Comparison of ENCODE assay signal across 18 cellular contexts in the genomic region with DNA sequence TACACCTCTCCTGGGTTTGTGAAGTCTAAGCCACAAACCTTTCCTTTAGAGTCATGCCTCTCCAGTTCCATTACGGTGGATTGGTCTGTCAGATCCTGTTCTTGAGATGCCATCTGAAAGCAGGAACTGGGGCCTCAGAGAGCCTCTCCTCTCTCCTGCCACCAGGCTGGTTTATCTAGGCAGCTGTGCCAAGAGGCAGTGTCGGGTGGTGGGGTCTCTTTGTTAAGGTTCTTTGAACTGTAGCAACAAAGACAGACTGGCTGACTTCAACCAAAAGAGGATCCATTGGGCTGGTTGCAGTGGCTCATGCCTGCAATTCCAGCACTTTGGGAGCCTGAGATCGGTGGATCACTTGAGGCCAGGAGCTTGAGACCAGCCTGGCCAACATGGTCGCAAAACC.
DNase-seq lines count a peak whose midpoint lies in the region; ATAC-seq and TF ChIP-seq lines count a peak whose summit lies in the region.
"Had no signal": no experiment of that assay in that cellular context is flagged by ENCODE, and none has a peak within 500 bp of the region (broad histone marks: within the 10 kb centered on the region; RNA-seq: fewer than 3 reads in every experiment).

No MANE protein-coding gene starts in this region.

- H3K9me3 ChIP-seq in SK-N-SH (no peaks in the 10 kb centered on the region), transverse colon (no peaks in the 10 kb centered on the region)
- H3K9me3 ChIP-seq: BLaER1 treated with 17β-estradiol and CSF1 and Interleukin-3, amounts not matched to agents 10 nM and 100 nM; SJCRH30 had no signal

- H3K27me3 Mint-ChIP-seq in osteocyte (ENCODE audit: unreplicated experiment) = no peaks in the 10 kb centered on the region
- H3K27me3 Mint-ChIP-seq: activated CD4-positive, alpha-beta memory T cell treated with anti-CD3 and anti-CD28 coated beads for 36 hours; T-helper 17 cell had no signal

- no peak overlapping the region for H2AFZ ChIP-seq in SK-N-SH (ENCODE audit: low read depth)
- H2AFZ ChIP-seq: GM23338 had no signal

- H3K27me3 ChIP-seq in SK-N-SH (ENCODE audit: insufficient read depth) (no peaks in the 10 kb centered on the region), transverse colon (no peaks in the 10 kb centered on the region)
- H3K27me3 ChIP-seq: SJCRH30 had no signal

- TF ChIP-seq CTCF in SK-N-SH (IDR thresholded peaks at IDR 0.05) (no peak), coronary artery (IDR thresholded peaks at IDR 0.05) (no peak), osteocyte (IDR thresholded peaks at IDR 0.05) (no peak), transverse colon (IDR thresholded peaks at IDR 0.05) (no peak)

- CTCF ChIA-PET in SK-N-SH (lab: Yijun Ruan, JAX) = interaction anchor here (0.7 to 3.8 kb wide), 5 partner anchors 11 to 248 kb away, joined by 3 to 23 read pairs (median 4); no protein-coding TSS in a partner anchor

- H3K36me3 Mint-ChIP-seq in osteocyte (ENCODE audit: unreplicated experiment) = no peaks in the 10 kb centered on the region

- WGBS in SK-N-SH (ENCODE audit: low lambda C conversion rate) = 100% methylated on average over 3 of the region's 4 CpGs
- WGBS in transverse colon (ENCODE audit: low coverage in 1 of 2), 2 donors = 100% methylated on average over 4 of the region's 4 CpGs; no CpG with 5 or more reads in 1 of the 2 donors

- H3K4me3 Mint-ChIP-seq in osteocyte (ENCODE audit: unreplicated experiment) = no peak overlapping the region
- H3K4me3 Mint-ChIP-seq: activated CD4-positive, alpha-beta memory T cell treated with anti-CD3 and anti-CD28 coated beads for 36 hours; GM23338; T-helper 17 cell had no signal

- H3K4me3 ChIP-seq in SK-N-SH (ENCODE audit: low read depth in 2 of 2, low read length in 1 of 2) (no peak overlapping the region), coronary artery (no peak overlapping the region), transverse colon (no peak overlapping the region)
- H3K4me3 ChIP-seq: BLaER1 treated with 17β-estradiol and CSF1 and Interleukin-3, amounts not matched to agents 10 nM and 100 nM; GM23338; SJCRH30 had no signal

- no peak for DNase-seq in SK-N-SH
- DNase-seq in coronary artery (ENCODE audit: low spot score) = no peak
- DNase-seq in osteocyte (ENCODE audit: extremely low spot score, unreplicated experiment) = no peak
- DNase-seq in transverse colon = no peak
- no peak for DNase-seq in SHP77 treated with DMSO at 0.1 percent for 48 hours (lab: John Stamatoyannopoulos, UW)
- DNase-seq in occipital lobe (lab: John Stamatoyannopoulos, UW) = no peak
- DNase-seq: activated CD4-positive, alpha-beta memory T cell treated with anti-CD3 and anti-CD28 coated beads for 36 hours; activated naive CD4-positive, alpha-beta T cell; activated T-cell treated with anti-CD3 and anti-CD28 coated beads for 4 hours; kidney glomerular epithelial cell; NCI-H1105; NCI-H524 treated with DMSO at 0.1 percent for 48 hours; T-helper 17 cell had no signal

- no peaks in the 10 kb centered on the region for H3K79me2 ChIP-seq in SK-N-SH (ENCODE audit: insufficient read depth)

- H3K9me3 Mint-ChIP-seq in osteocyte (ENCODE audit: unreplicated experiment) = no peaks in the 10 kb centered on the region
- H3K9me3 Mint-ChIP-seq: activated CD4-positive, alpha-beta memory T cell treated with anti-CD3 and anti-CD28 coated beads for 36 hours; GM23338 had no signal

- H4K20me1 ChIP-seq in SK-N-SH (ENCODE audit: insufficient read depth) = no peaks in the 10 kb centered on the region
- H4K20me1 ChIP-seq: BLaER1 treated with 17β-estradiol and CSF1 and Interleukin-3, amounts not matched to agents 10 nM and 100 nM had no signal

- TF ChIP-seq POLR2A in transverse colon (IDR thresholded peaks at IDR 0.05) = no peak

- TF ChIP-seq RAD21 in SK-N-SH (IDR thresholded peaks at IDR 0.05; ENCODE audit: low read length) = no peak

- ATAC-seq in SK-N-SH treated with all-trans-retinoic acid at 6 μM for 48 hours = no peak
- no peak for ATAC-seq in HG03442 (IDR thresholded peaks at IDR 0.05; ENCODE audit: unreplicated experiment)
- ATAC-seq: GM23338, T-helper 17 cell had no signal

- peak overlapping the region; percentile 67; the same call in 1 of the 2 replicates for H3K4me2 ChIP-seq in SK-N-SH
- H3K4me2 ChIP-seq: GM23338 had no signal

- in situ Hi-C loops in transverse colon (cut with MboI; ENCODE audit: low pct_ligation_motif_present in 1 of 4, low pct_unique_long_range_greater_than_20kb in 1 of 4, low sequenced_read_pairs in 3 of 4) = no loop called here

- no peaks in the 10 kb centered on the region for H3K9me2 ChIP-seq in SK-N-SH

- POLR2A ChIA-PET in SK-N-SH (lab: Yijun Ruan, JAX) = interaction anchor here (0.8 kb wide), 1 partner anchor 1171 kb away, joined by 5 read pairs; no protein-coding TSS in a partner anchor

- H3F3A ChIP-seq in SK-N-SH (replicated peaks; ENCODE audit: insufficient read depth) = peaks cover 18% of the 10 kb centered on the region

- H3K4me1 ChIP-seq in SK-N-SH (ENCODE audit: control insufficient read depth in 1 of 2, insufficient read depth in 2 of 2, low read depth in 1 of 2, low read length in 1 of 2) = peaks cover 21 to 22% of the 10 kb centered on the region in 2 experiments; a peak in 3 of 4 replicates
- H3K4me1 ChIP-seq in transverse colon = peaks cover 13 to 31% (median 22%) of the 10 kb centered on the region in 4 donors

- H3K36me3 ChIP-seq in SK-N-SH (replicated peaks in 1 of 2; ENCODE audit: control insufficient read depth in 1 of 2, insufficient read depth in 2 of 2, low read length in 1 of 2) (no peaks in the 10 kb centered on the region), transverse colon (no peaks in the 10 kb centered on the region)
- H3K36me3 ChIP-seq: BLaER1 treated with 17β-estradiol and CSF1 and Interleukin-3, amounts not matched to agents 10 nM and 100 nM; SJCRH30 had no signal

- H3K27ac ChIP-seq in SK-N-SH (ENCODE audit: low read depth in 2 of 2, low read length in 1 of 2) (peak overlapping the region in 1 of 2 experiments; percentile 85; a peak in 1 of 4 replicates), coronary artery (peak overlapping the region; percentile 85 to 89), transverse colon (peak overlapping the region; percentile 84 to 89 (median 84))
- H3K27ac ChIP-seq: SJCRH30 had no signal

- H3K27ac Mint-ChIP-seq in osteocyte (ENCODE audit: unreplicated experiment) = peak overlapping the region; percentile 100
- H3K27ac Mint-ChIP-seq: activated CD4-positive, alpha-beta memory T cell treated with anti-CD3 and anti-CD28 coated beads for 36 hours; GM23338; T-helper 17 cell had no signal

- intact Hi-C loops in transverse colon (cut with DNase I; ENCODE audit: low total_unique reads) = loop anchor here (5.0 kb wide), 1 partner anchor 56 kb away; no protein-coding TSS in a partner anchor

- H3K9ac ChIP-seq in SK-N-SH = no peak overlapping the region
- H3K9ac ChIP-seq: BLaER1 treated with 17β-estradiol and CSF1 and Interleukin-3, amounts not matched to agents 10 nM and 100 nM had no signal

- no peak for TF ChIP-seq EP300 in SK-N-SH (IDR thresholded peaks at IDR 0.05; ENCODE audit: borderline replicate concordance in 1 of 2, low read depth in 1 of 2, low read length in 1 of 2)
- no peak for TF ChIP-seq EP300 in transverse colon (IDR thresholded peaks at IDR 0.05; ENCODE audit: low read depth)

- H3K4me1 Mint-ChIP-seq in osteocyte (ENCODE audit: unreplicated experiment) = peaks cover 58% of the 10 kb centered on the region

TF ChIP-seq in SK-N-SH, 30 proteins besides CTCF, POLR2A, EP300 and RAD21 (continues in another document):
- TF ChIP-seq EZH2phosphoT487 (IDR thresholded peaks at IDR 0.05; ENCODE audit: borderline replicate concordance, low read depth) (no peak), CHD2 (IDR thresholded peaks at IDR 0.05; ENCODE audit: low read length, partially characterized antibody) (no peak), GABPA (IDR thresholded peaks at IDR 0.05; ENCODE audit: low read depth) (no peak), TAF1 (IDR thresholded peaks at IDR 0.05; ENCODE audit: borderline replicate concordance, low read depth, low read length) (no peak), YY1 (IDR thresholded peaks at IDR 0.05; ENCODE audit: low read depth) (no peak)

TF ChIP-seq in SK-N-SH treated with all-trans-retinoic acid at 6 μM for 48 hours, 23 proteins besides CTCF, POLR2A, EP300 and RAD21 (continues in another document):
- TF ChIP-seq, protein P1, sequence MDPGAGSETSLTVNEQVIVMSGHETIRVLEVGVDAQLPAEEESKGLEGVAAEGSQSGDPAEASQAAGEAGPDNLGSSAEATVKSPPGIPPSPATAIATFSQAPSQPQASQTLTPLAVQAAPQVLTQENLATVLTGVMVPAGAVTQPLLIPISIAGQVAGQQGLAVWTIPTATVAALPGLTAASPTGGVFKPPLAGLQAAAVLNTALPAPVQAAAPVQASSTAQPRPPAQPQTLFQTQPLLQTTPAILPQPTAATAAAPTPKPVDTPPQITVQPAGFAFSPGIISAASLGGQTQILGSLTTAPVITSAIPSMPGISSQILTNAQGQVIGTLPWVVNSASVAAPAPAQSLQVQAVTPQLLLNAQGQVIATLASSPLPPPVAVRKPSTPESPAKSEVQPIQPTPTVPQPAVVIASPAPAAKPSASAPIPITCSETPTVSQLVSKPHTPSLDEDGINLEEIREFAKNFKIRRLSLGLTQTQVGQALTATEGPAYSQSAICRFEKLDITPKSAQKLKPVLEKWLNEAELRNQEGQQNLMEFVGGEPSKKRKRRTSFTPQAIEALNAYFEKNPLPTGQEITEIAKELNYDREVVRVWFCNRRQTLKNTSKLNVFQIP (CRISPR knock-in tag; IDR thresholded peaks at IDR 0.05; ENCODE audit: borderline replicate concordance, low read depth) = no peak
- TF ChIP-seq SNAI2 (CRISPR knock-in tag; IDR thresholded peaks at IDR 0.05) = no peak
- TF ChIP-seq, protein P2, sequence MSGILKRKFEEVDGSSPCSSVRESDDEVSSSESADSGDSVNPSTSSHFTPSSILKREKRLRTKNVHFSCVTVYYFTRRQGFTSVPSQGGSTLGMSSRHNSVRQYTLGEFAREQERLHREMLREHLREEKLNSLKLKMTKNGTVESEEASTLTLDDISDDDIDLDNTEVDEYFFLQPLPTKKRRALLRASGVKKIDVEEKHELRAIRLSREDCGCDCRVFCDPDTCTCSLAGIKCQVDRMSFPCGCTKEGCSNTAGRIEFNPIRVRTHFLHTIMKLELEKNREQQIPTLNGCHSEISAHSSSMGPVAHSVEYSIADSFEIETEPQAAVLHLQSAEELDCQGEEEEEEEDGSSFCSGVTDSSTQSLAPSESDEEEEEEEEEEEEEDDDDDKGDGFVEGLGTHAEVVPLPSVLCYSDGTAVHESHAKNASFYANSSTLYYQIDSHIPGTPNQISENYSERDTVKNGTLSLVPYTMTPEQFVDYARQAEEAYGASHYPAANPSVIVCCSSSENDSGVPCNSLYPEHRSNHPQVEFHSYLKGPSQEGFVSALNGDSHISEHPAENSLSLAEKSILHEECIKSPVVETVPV (CRISPR knock-in tag; IDR thresholded peaks at IDR 0.05) = no peak
- no peak for TF ChIP-seq BACH2 (CRISPR knock-in tag; IDR thresholded peaks at IDR 0.05; ENCODE audit: borderline replicate concordance)
- no peak for TF ChIP-seq GLIS3 (CRISPR knock-in tag; IDR thresholded peaks at IDR 0.05)
- TF ChIP-seq ZNF8 (CRISPR knock-in tag; IDR thresholded peaks at IDR 0.05) = no peak
- no peak for TF ChIP-seq ARNTL (CRISPR knock-in tag; IDR thresholded peaks at IDR 0.05; ENCODE audit: borderline replicate concordance, low read depth)
- TF ChIP-seq RARB (CRISPR knock-in tag; IDR thresholded peaks at IDR 0.05) = no peak
- no peak for TF ChIP-seq ZFP3 (CRISPR knock-in tag; IDR thresholded peaks at IDR 0.05)
- TF ChIP-seq ISL1 (CRISPR knock-in tag; IDR thresholded peaks at IDR 0.05) = no peak
